Comparison of ENCODE assay signal across 24 cellular contexts in the genomic region with DNA sequence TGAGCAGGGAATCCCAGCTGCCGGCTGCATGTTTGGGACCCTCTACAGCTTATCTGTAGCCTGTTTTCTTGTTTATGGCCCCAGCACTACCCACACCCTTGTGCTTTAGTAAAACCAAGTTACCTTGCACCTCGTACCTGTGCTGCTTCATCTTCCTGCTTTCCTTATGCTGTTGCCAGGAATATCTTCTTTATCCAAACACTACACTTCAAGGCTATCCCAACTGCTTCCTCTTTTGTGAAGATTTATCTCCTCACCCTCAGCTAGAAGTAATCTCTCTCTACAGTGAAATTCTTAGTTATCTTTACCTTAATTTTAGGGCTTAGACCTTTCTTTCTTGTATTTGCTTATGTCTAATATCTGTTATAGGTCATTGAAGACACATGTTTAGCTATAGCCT.
"Had no signal": no experiment of that assay in that cellular context is flagged by ENCODE, and none has a peak within 500 bp of the region (broad histone marks: within the 10 kb centered on the region; RNA-seq: fewer than 3 reads in every experiment).

No MANE protein-coding gene starts in this region.

- H3K4me3 ChIP-seq: coronary artery, gastroesophageal sphincter, heart left ventricle, neural progenitor cell, right lobe of liver, skin epidermis, stomach, suprapubic skin, tibial nerve had no signal

- DNase-seq: activated CD4-positive, alpha-beta T cell treated with anti-CD3 and anti-CD28 coated beads for 4 hours; activated CD4-positive, alpha-beta T cell treated with anti-CD3 and anti-CD28 coated beads, Interleukin-2, amount 50 U/mL, for 48 hours; activated CD4-positive, CD25-positive, alpha-beta regulatory T cell; activated CD8-positive, alpha-beta memory T cell treated with anti-CD3 and anti-CD28 coated beads, Interleukin-2, amount 50 U/mL, for 48 hours; activated naive CD8-positive, alpha-beta T cell treated with anti-CD3 and anti-CD28 coated beads, Interleukin-2, amount 10 ng/mL, durations not matched to agents 7 days and 5 days; amygdala; cerebellar nuclear complex; heart left ventricle; posterior cingulate gyrus; right lobe of liver; stimulated activated CD4-positive, alpha-beta T cell treated with anti-CD3 and anti-CD28 coated beads, Interleukin-2, amount 100 ng/mL, for 24 hours; stomach; T-cell had no signal

- FAIRE-seq: bronchial epithelial cell, islet of Langerhans, urothelium cell line had no signal

- H3K9me3 ChIP-seq: gastroesophageal sphincter, heart left ventricle, right lobe of liver, stomach, suprapubic skin, tibial nerve had no signal

- H3K4me3 Mint-ChIP-seq: activated naive CD8-positive, alpha-beta T cell treated with anti-CD3 and anti-CD28 coated beads, Interleukin-2, amount 10 ng/mL, durations not matched to agents 7 days and 5 days; activated T-helper 1 cell treated with anti-CD3 and anti-CD28 coated beads, Interleukin-12 subunit alpha, Interleukin-12 subunit beta, Interleukin-2, Interleukin-4 antibody, amounts not matched to agents 30 ng/mL and 10 ng/mL and 1 ng/mL, durations not matched to agents 14 hours and 24 hours and 36 hours; neural progenitor cell; stimulated activated memory B cell treated with anti-CD40 and anti-IgM and Interleukin-4, amounts not matched to agents 10 μg/mL and 1 μg/mL and 100 μg/mL, for 72 hours; T-cell had no signal

- H3K27me3 Mint-ChIP-seq: activated naive CD8-positive, alpha-beta T cell treated with anti-CD3 and anti-CD28 coated beads, Interleukin-2, amount 10 ng/mL, durations not matched to agents 7 days and 5 days; stimulated activated memory B cell treated with anti-CD40 and anti-IgM and Interleukin-4, amounts not matched to agents 10 μg/mL and 1 μg/mL and 100 μg/mL, for 72 hours; T-cell had no signal

- H3K27ac ChIP-seq: coronary artery, gastroesophageal sphincter, heart left ventricle, neural progenitor cell, right lobe of liver, skin epidermis, suprapubic skin, tibial nerve had no signal

- H3K27me3 ChIP-seq: gastroesophageal sphincter, heart left ventricle, neural progenitor cell, right lobe of liver, stomach, suprapubic skin, tibial nerve had no signal

- H3K9me3 Mint-ChIP-seq: activated T-helper 1 cell treated with anti-CD3 and anti-CD28 coated beads, Interleukin-12 subunit alpha, Interleukin-12 subunit beta, Interleukin-2, Interleukin-4 antibody, amounts not matched to agents 30 ng/mL and 10 ng/mL and 1 ng/mL, durations not matched to agents 14 hours and 24 hours and 36 hours; neural progenitor cell; stimulated activated memory B cell treated with anti-CD40 and anti-IgM and Interleukin-4, amounts not matched to agents 10 μg/mL and 1 μg/mL and 100 μg/mL, for 72 hours had no signal

- H2AFZ ChIP-seq: neural progenitor cell had no signal

- H3K9ac ChIP-seq: neural progenitor cell had no signal

- H3K27ac Mint-ChIP-seq: activated naive CD8-positive, alpha-beta T cell treated with anti-CD3 and anti-CD28 coated beads, Interleukin-2, amount 10 ng/mL, durations not matched to agents 7 days and 5 days; activated T-helper 1 cell treated with anti-CD3 and anti-CD28 coated beads, Interleukin-12 subunit alpha, Interleukin-12 subunit beta, Interleukin-2, Interleukin-4 antibody, amounts not matched to agents 30 ng/mL and 10 ng/mL and 1 ng/mL, durations not matched to agents 14 hours and 24 hours and 36 hours; neural progenitor cell; T-cell had no signal

- H3K36me3 ChIP-seq: gastroesophageal sphincter, heart left ventricle, neural progenitor cell, right lobe of liver, stomach had no signal

- H3K4me2 ChIP-seq: neural progenitor cell had no signal

- ATAC-seq: gastroesophageal sphincter; heart left ventricle; right lobe of liver; stimulated activated memory B cell treated with anti-CD40 and anti-IgM and Interleukin-4, amounts not matched to agents 10 μg/mL and 1 μg/mL and 100 μg/mL, for 72 hours; T-cell had no signal
